7 cellular contexts compared by ENCODE assay signal in genomic region chr5:9570876-9571275, GRCh38. TPM values are rescaled to one million over a fixed set of nuclear protein-coding genes. Genes with fewer than 3 reads are reported as not detected.
"Had no signal": no experiment of that assay in that cellular context is flagged by ENCODE, and none has a peak within 500 bp of the region (broad histone marks: within the 10 kb centered on the region; RNA-seq: fewer than 3 reads in every experiment).

No MANE protein-coding gene starts in this region.

- H3K4me2 ChIP-seq: GM23338 had no signal

- DNase-seq: H9, HCEC 1CT, IMR-90 had no signal

- H3K9me3 Mint-ChIP-seq: GM23338, H9 had no signal

- H3K4me3 ChIP-seq: GM23338, K562 had no signal

- H3K4me1 Mint-ChIP-seq: GM23338, H9 had no signal

- H3K27ac Mint-ChIP-seq: GM23338, H9 had no signal

- H3K4me3 Mint-ChIP-seq: GM23338, H9 had no signal

- H2AFZ ChIP-seq: GM23338 had no signal

RNA-seq across cellular contexts. Expression of gene SEMA5A, which starts 25.0 kb away (rescaled TPM):
- total RNA-seq: HT-29 had no signal
- polyA plus RNA-seq: K562 had no signal

RNA-seq across cellular contexts. Expression of gene TAS2R1, which starts 59.3 kb away (rescaled TPM):
- total RNA-seq: GM23338, H1, H9, HT-29, IMR-90, K562 had no signal
- polyA plus RNA-seq: H1, IMR-90, K562 had no signal
